ENCODE assay signal across 15 cellular contexts in genomic region chr10:33066558-33067236, GRCh38.
A peak's percentile ranks its signal among the peaks of the same experiment; 100 is the strongest.
DNase-seq lines count a peak whose midpoint lies in the region; ATAC-seq and TF ChIP-seq lines count a peak whose summit lies in the region.
"Had no signal": no experiment of that assay in that cellular context is flagged by ENCODE, and none has a peak within 500 bp of the region (broad histone marks: within the 10 kb centered on the region; RNA-seq: fewer than 3 reads in every experiment).

No MANE protein-coding gene starts in this region.

- H3K4me3 ChIP-seq in AG10803 (ENCODE audit: low read length): no peak overlapping the region
- H3K4me3 ChIP-seq in adrenal gland: no peak overlapping the region
- H3K4me3 ChIP-seq: esophagus muscularis mucosa, vagina had no signal

- TF ChIP-seq POLR2A in adrenal gland (IDR thresholded peaks at IDR 0.05): no peak

- 36 to 51% (median 44%) methylated on average over 9 of the region's 9 CpGs for WGBS in adrenal gland, 4 donors

- H3K27me3 ChIP-seq in adrenal gland: no peaks in the 10 kb centered on the region
- H3K27me3 ChIP-seq: esophagus muscularis mucosa, neutrophil, vagina had no signal

- H3K36me3 ChIP-seq in adrenal gland (replicated peaks in 1 of 2): no peaks in the 10 kb centered on the region
- H3K36me3 ChIP-seq: esophagus muscularis mucosa, neutrophil, vagina had no signal

- peaks cover 0 to 10% of the 10 kb centered on the region in 2 donors for H3K4me1 ChIP-seq in adrenal gland (replicated peaks in 1 of 2)
- H3K4me1 ChIP-seq: esophagus muscularis mucosa, vagina had no signal

- H3K27ac ChIP-seq in adrenal gland: no peak overlapping the region
- H3K27ac ChIP-seq: esophagus muscularis mucosa, neutrophil, vagina had no signal

- no peak for ATAC-seq in HG03342 (IDR thresholded peaks at IDR 0.05; ENCODE audit: unreplicated experiment)
- ATAC-seq in HG02678 (IDR thresholded peaks at IDR 0.05; ENCODE audit: unreplicated experiment): no peak
- no peak for ATAC-seq in HG03175 (IDR thresholded peaks at IDR 0.05; ENCODE audit: unreplicated experiment)
- ATAC-seq: left colon had no signal

- TF ChIP-seq CTCF in AG10803 (conservative IDR thresholded peaks at IDR 0.05; ENCODE audit: low read length) (peak; percentile 21; the same call in 1 of the 2 replicates), adrenal gland (IDR thresholded peaks at IDR 0.05) (peak; percentile 33 to 67 (median 43))

- no peaks in the 10 kb centered on the region for H3K9me3 ChIP-seq in adrenal gland (replicated peaks in 1 of 3)
- H3K9me3 ChIP-seq: neutrophil, vagina had no signal

- DNase-seq in AG10803 (ENCODE audit: low read depth) (peak; percentile 84), HS-27A (ENCODE audit: low read depth) (peak; percentile 7), adrenal gland (peak; percentile 30 to 84 (median 70)), iPS-NIHi7 (ENCODE audit: extremely low spot score) (peak; percentile 45), NCI-H1048 (lab: John Stamatoyannopoulos, UW) (no peak)
- DNase-seq: CD4-positive, alpha-beta T cell; central memory CD4-positive, alpha-beta T cell; left colon; NCI-H510A had no signal

- intact Hi-C loops in adrenal gland (cut with DNase I): no loop called here
